11 cellular contexts compared by ENCODE assay signal in genomic region chr10:33122014-33122788, GRCh38.
DNase-seq lines count a peak whose midpoint lies in the region; ATAC-seq, FAIRE-seq and TF ChIP-seq lines count a peak whose summit lies in the region.
"Had no signal": no experiment of that assay in that cellular context is flagged by ENCODE, and none has a peak within 500 bp of the region (broad histone marks: within the 10 kb centered on the region; RNA-seq: fewer than 3 reads in every experiment).

No MANE protein-coding gene starts in this region.

- peak overlapping the region; percentile 91 for H2AK5ac ChIP-seq in mesenchymal stem cell (ENCODE audit: low read length, severe bottlenecking)

- peak overlapping the region; percentile 22 for H2BK5ac ChIP-seq in mesenchymal stem cell (ENCODE audit: low read depth, low read length, poor library complexity, severe bottlenecking)

- peaks cover 2% of the 10 kb centered on the region for H3K79me1 ChIP-seq in mesenchymal stem cell (replicated peaks; ENCODE audit: low read length, poor library complexity, severe bottlenecking)

- no peak overlapping the region for H2BK120ac ChIP-seq in mesenchymal stem cell (ENCODE audit: low read depth, low read length)

- H3K4me2 ChIP-seq in mesenchymal stem cell (ENCODE audit: low read length, poor library complexity, severe bottlenecking) = no peak overlapping the region

- H3K14ac ChIP-seq in mesenchymal stem cell (ENCODE audit: low read length in 2 of 2) = no peak overlapping the region

- no peak overlapping the region for H3K23ac ChIP-seq in mesenchymal stem cell (ENCODE audit: low read length in 2 of 2)

- H3K27me3 ChIP-seq in adipocyte (replicated peaks; ENCODE audit: control insufficient read depth, insufficient read depth, low read length) (no peaks in the 10 kb centered on the region), mesenchymal stem cell (ENCODE audit: control insufficient read depth in 1 of 2, insufficient read depth in 1 of 2, low read length in 2 of 2) (no peaks in the 10 kb centered on the region)

- no peak overlapping the region for H3K9ac ChIP-seq in adipocyte (ENCODE audit: low read length)
- H3K9ac ChIP-seq in mesenchymal stem cell (ENCODE audit: low read length) = peak overlapping the region; percentile 33

- FAIRE-seq in H54 (lab: Jason Lieb, UNC) (peak; percentile 77), frontal cortex (lab: Jason Lieb, UNC) (no peak)

- H3K36me3 ChIP-seq in adipocyte (ENCODE audit: control insufficient read depth, insufficient read depth, low read length, severe bottlenecking) (no peaks in the 10 kb centered on the region), mesenchymal stem cell (ENCODE audit: control insufficient read depth in 1 of 2, insufficient read depth in 2 of 2, low read depth in 1 of 2, low read length in 2 of 2) (no peaks in the 10 kb centered on the region)

- TF ChIP-seq CTCF in AG09309 (IDR thresholded peaks at IDR 0.05; ENCODE audit: control insufficient read depth, insufficient read depth, low read depth, low read length, missing control alignments) = no peak

- no peak overlapping the region for H2BK15ac ChIP-seq in mesenchymal stem cell (ENCODE audit: low read depth, poor library complexity, severe bottlenecking)

- H3K4me3 ChIP-seq in AG09309 (ENCODE audit: control insufficient read depth, low read depth, low read length) = no peak overlapping the region
- H3K4me3 ChIP-seq in adipocyte (ENCODE audit: low read length) = no peak overlapping the region
- no peak overlapping the region for H3K4me3 ChIP-seq in mesenchymal stem cell (ENCODE audit: insufficient read depth in 1 of 2, low read depth in 1 of 2, low read length in 2 of 2)

- H4K91ac ChIP-seq in mesenchymal stem cell (ENCODE audit: low read length) = no peak overlapping the region

- peak overlapping the region; percentile 84 for H3K27ac ChIP-seq in mesenchymal stem cell (ENCODE audit: low read length, poor library complexity, severe bottlenecking)

- H3K9me3 ChIP-seq in adipocyte (ENCODE audit: control insufficient read depth, low read length) = no peaks in the 10 kb centered on the region
- H3K9me3 ChIP-seq in mesenchymal stem cell (ENCODE audit: control insufficient read depth, low read length) = no peaks in the 10 kb centered on the region

- H3K4ac ChIP-seq in mesenchymal stem cell (ENCODE audit: low read depth in 1 of 2, low read length in 2 of 2) = no peak overlapping the region

- H2BK12ac ChIP-seq in mesenchymal stem cell (ENCODE audit: low read length in 2 of 2) = no peak overlapping the region

- ATAC-seq in HG03432 (IDR thresholded peaks at IDR 0.05; ENCODE audit: unreplicated experiment) = no peak

- TF ChIP-seq POLR2A in H54 (IDR thresholded peaks at IDR 0.05; ENCODE audit: low read depth, low read length) = no peak

- H3K4me1 ChIP-seq in adipocyte (ENCODE audit: control insufficient read depth, insufficient read depth, low read length) (peaks cover 6% of the 10 kb centered on the region), mesenchymal stem cell (ENCODE audit: control insufficient read depth, insufficient read depth, low read depth, low read length) (peaks cover 7% of the 10 kb centered on the region)

- WGBS in mesenchymal stem cell = 83% methylated on average over 10 of the region's 12 CpGs

- no peak overlapping the region for H3K18ac ChIP-seq in mesenchymal stem cell (ENCODE audit: low read depth in 1 of 2, low read length in 2 of 2)

- H4K8ac ChIP-seq in mesenchymal stem cell (ENCODE audit: low read length) = no peak overlapping the region

- no peak overlapping the region for H2AFZ ChIP-seq in mesenchymal stem cell (ENCODE audit: low read depth, low read length)

- DNase-seq in AG09309 (ENCODE audit: low read depth) = peak; percentile 96
- no peak for DNase-seq in H54 (ENCODE audit: insufficient read length, low spot score)
- DNase-seq in adipocyte (ENCODE audit: low read depth) = peak; percentile 97
- no peak for DNase-seq in mesenchymal stem cell
- DNase-seq in frontal cortex (ENCODE audit: low spot score in 2 of 2) = no peak
- no peak for DNase-seq in NCI-H526 treated with DMSO at 0.1 percent for 48 hours (lab: John Stamatoyannopoulos, UW)
- no peak for DNase-seq in GM19240 (ENCODE audit: insufficient read length, low spot score)
- DNase-seq: activated CD4-positive, alpha-beta T cell treated with anti-CD3 and anti-CD28 coated beads, Interleukin-2, amount 50 U/mL, for 1 hour; DMS153; NK-92 treated with Interleukin-12 subunit alpha and Interleukin-12 subunit beta, amount 100 ng/mL, for 24 hours had no signal

Comparison
In these comparisons a context has a peak if more than half of its experiments do, and no peak if none do; other contexts are left out.
1. DNase-seq: peak in AG09309 (single experiment) and adipocyte (single experiment); none in H54 (single experiment), mesenchymal stem cell (single experiment), frontal cortex (0 of 2), NCI-H526 treated with DMSO at 0.1 percent for 48 hours (single experiment) and GM19240 (single experiment).